Comparison of ENCODE assay signal across 17 cellular contexts in genomic region chr11:120272303-120272702, GRCh38. TPM values are rescaled to one million over a fixed set of nuclear protein-coding genes. Genes with fewer than 3 reads are reported as not detected.
A peak's percentile ranks its signal among the peaks of the same experiment; 100 is the strongest.
DNase-seq lines count a peak whose midpoint lies in the region; ATAC-seq, FAIRE-seq and TF ChIP-seq lines count a peak whose summit lies in the region.
"Had no signal": no experiment of that assay in that cellular context is flagged by ENCODE, and none has a peak within 500 bp of the region (broad histone marks: within the 10 kb centered on the region; RNA-seq: fewer than 3 reads in every experiment).

No MANE protein-coding gene starts in this region.

- TF ChIP-seq CTCF in AG10803 (conservative IDR thresholded peaks at IDR 0.05; ENCODE audit: low read length) (no peak), brain microvascular endothelial cell (IDR thresholded peaks at IDR 0.05; ENCODE audit: low read depth, low read length, missing control alignments) (no peak), neural progenitor cell (IDR thresholded peaks at IDR 0.05) (no peak)

- H3K27me3 ChIP-seq in brain microvascular endothelial cell (replicated peaks) (no peaks in the 10 kb centered on the region), neural progenitor cell (no peaks in the 10 kb centered on the region)

- no peaks in the 10 kb centered on the region for H3K9me3 ChIP-seq in neural progenitor cell (ENCODE audit: low read depth)
- H3K9me3 ChIP-seq: prostate gland had no signal

- no peak overlapping the region for H3K9ac ChIP-seq in neural progenitor cell

- no peaks in the 10 kb centered on the region for H3K4me1 ChIP-seq in neural progenitor cell
- H3K4me1 ChIP-seq: prostate gland had no signal

- H3K36me3 Mint-ChIP-seq in activated T-cell treated with anti-CD3 and anti-CD28 coated beads, Interleukin-2, amount 50 U/mL, for 72 hours (ENCODE audit: insufficient read depth in 2 of 2): no peaks in the 10 kb centered on the region
- H3K36me3 Mint-ChIP-seq in neural progenitor cell: no peaks in the 10 kb centered on the region

- no peak overlapping the region for H3K4me2 ChIP-seq in neural progenitor cell

- peak; percentile 45 for DNase-seq in AG10803 (ENCODE audit: low read depth)
- DNase-seq in HTR-8/SVneo (ENCODE audit: insufficient read length, low spot score): peak; percentile 48
- DNase-seq in brain microvascular endothelial cell: peak; percentile 31
- peak; percentile 70 for DNase-seq in kidney glomerular epithelial cell (lab: John Stamatoyannopoulos, UW)
- no peak for DNase-seq in activated T-cell treated with anti-CD3 and anti-CD28 coated beads, Interleukin-2, amount 50 U/mL, for 72 hours
- DNase-seq in stimulated activated CD4-positive, alpha-beta T cell treated with anti-CD3 and anti-CD28 coated beads, Interleukin-1b, Interleukin-23, amount 100 ng/mL, for 48 hours: no peak
- no peak for DNase-seq in neural progenitor cell (ENCODE audit: low spot score)
- no peak for DNase-seq in occipital lobe (lab: John Stamatoyannopoulos, UW)
- DNase-seq: activated naive CD4-positive, alpha-beta T cell; erythroblast; GOT3; NCI-H510A treated with DMSO at 0.1 percent for 48 hours had no signal

- H3K4me1 Mint-ChIP-seq in activated T-cell treated with anti-CD3 and anti-CD28 coated beads, Interleukin-2, amount 50 U/mL, for 72 hours (ENCODE audit: low read depth): no peaks in the 10 kb centered on the region
- H3K4me1 Mint-ChIP-seq in neural progenitor cell: no peaks in the 10 kb centered on the region
- H3K4me1 Mint-ChIP-seq: B cell; central memory CD8-positive, alpha-beta T cell had no signal

- peak; percentile 9 for FAIRE-seq in HTR-8/SVneo (lab: Jason Lieb, UNC)
- FAIRE-seq: TTC549 had no signal

- no peaks in the 10 kb centered on the region for H3F3A ChIP-seq in neural progenitor cell (ENCODE audit: low read depth)

- H3K27ac Mint-ChIP-seq in activated T-cell treated with anti-CD3 and anti-CD28 coated beads, Interleukin-2, amount 50 U/mL, for 72 hours: no peak overlapping the region
- no peak overlapping the region for H3K27ac Mint-ChIP-seq in neural progenitor cell
- H3K27ac Mint-ChIP-seq: B cell had no signal

- H3K4me3 Mint-ChIP-seq in activated T-cell treated with anti-CD3 and anti-CD28 coated beads, Interleukin-2, amount 50 U/mL, for 72 hours: no peak overlapping the region
- no peak overlapping the region for H3K4me3 Mint-ChIP-seq in neural progenitor cell
- H3K4me3 Mint-ChIP-seq: B cell; central memory CD8-positive, alpha-beta T cell had no signal

- in situ Hi-C loops in brain microvascular endothelial cell (cut with HindIII; ENCODE audit: low pct_ligation_motif_present, low sequenced_read_pairs): no loop called here

- H3K27ac ChIP-seq in brain microvascular endothelial cell: no peak overlapping the region
- H3K27ac ChIP-seq in neural progenitor cell: no peak overlapping the region
- H3K27ac ChIP-seq: prostate gland had no signal

- ATAC-seq in activated T-cell treated with anti-CD3 and anti-CD28 coated beads, Interleukin-2, amount 50 U/mL, for 72 hours (replicated peaks in 1 of 2): no peak

- no peak overlapping the region for H3K4me3 ChIP-seq in AG10803 (ENCODE audit: low read length)
- no peak overlapping the region for H3K4me3 ChIP-seq in brain microvascular endothelial cell (ENCODE audit: low read depth, low read length)
- H3K4me3 ChIP-seq in neural progenitor cell: no peak overlapping the region
- H3K4me3 ChIP-seq: prostate gland had no signal

- H2AFZ ChIP-seq in neural progenitor cell (replicated peaks): no peak overlapping the region

- no peaks in the 10 kb centered on the region for H4K20me1 ChIP-seq in neural progenitor cell (ENCODE audit: low read depth)

- H3K9me3 Mint-ChIP-seq in activated T-cell treated with anti-CD3 and anti-CD28 coated beads, Interleukin-2, amount 50 U/mL, for 72 hours: no peaks in the 10 kb centered on the region
- no peaks in the 10 kb centered on the region for H3K9me3 Mint-ChIP-seq in neural progenitor cell
- H3K9me3 Mint-ChIP-seq: central memory CD8-positive, alpha-beta T cell had no signal

- no peaks in the 10 kb centered on the region for H3K36me3 ChIP-seq in brain microvascular endothelial cell (replicated peaks)
- no peaks in the 10 kb centered on the region for H3K36me3 ChIP-seq in neural progenitor cell
- H3K36me3 ChIP-seq: prostate gland had no signal

- no peaks in the 10 kb centered on the region for H3K79me2 ChIP-seq in neural progenitor cell (ENCODE audit: low read depth)

- peaks cover 46% of the 10 kb centered on the region for H3K27me3 Mint-ChIP-seq in activated T-cell treated with anti-CD3 and anti-CD28 coated beads, Interleukin-2, amount 50 U/mL, for 72 hours (ENCODE audit: low read depth)
- H3K27me3 Mint-ChIP-seq in neural progenitor cell (ENCODE audit: insufficient read depth, low read depth): peaks cover 11% of the 10 kb centered on the region

RNA-seq across cellular contexts. Expression of gene POU2F3, which starts 32.4 kb away (rescaled TPM):
- under 1 TPM; 0.14 to 0.39 TPM for total RNA-seq in activated T-cell treated with anti-CD3 and anti-CD28 coated beads, Interleukin-2, amount 50 U/mL, for 72 hours
- total RNA-seq in neural progenitor cell (ENCODE audit: low replicate concordance): 1.4 TPM in 1 of 2 replicates, not detected in the other
- not detected for total RNA-seq in occipital lobe
- total RNA-seq: activated CD8-positive, alpha-beta memory T cell treated with anti-CD3 and anti-CD28 coated beads for 36 hours; B cell had no signal

RNA-seq across cellular contexts. Expression of gene TLCD5, which starts 52.8 kb away (rescaled TPM):
- total RNA-seq in activated T-cell treated with anti-CD3 and anti-CD28 coated beads, Interleukin-2, amount 50 U/mL, for 72 hours: 1 to 10 TPM; 2.0 to 2.8 TPM
- total RNA-seq in neural progenitor cell (ENCODE audit: low replicate concordance) (25.1 and 32.2 TPM in 2 replicates), occipital lobe (22.9 TPM)

Comparison
In these comparisons a context has a peak if more than half of its experiments do, and no peak if none do; other contexts are left out.
1. DNase-seq: peak in AG10803 (single experiment), HTR-8/SVneo (single experiment), brain microvascular endothelial cell (single experiment) and kidney glomerular epithelial cell (single experiment); none in activated T-cell treated with anti-CD3 and anti-CD28 coated beads, Interleukin-2, amount 50 U/mL, for 72 hours (0 of 2), stimulated activated CD4-positive, alpha-beta T cell treated with anti-CD3 and anti-CD28 coated beads, Interleukin-1b, Interleukin-23, amount 100 ng/mL, for 48 hours (single experiment), neural progenitor cell (single experiment) and occipital lobe (single experiment).